23 cellular contexts compared by ENCODE assay signal in genomic region chr11:74546752-74547151, GRCh38. TPM values are rescaled to one million over a fixed set of nuclear protein-coding genes. Genes with fewer than 3 reads are reported as not detected.
A peak's percentile ranks its signal among the peaks of the same experiment; 100 is the strongest.
DNase-seq lines count a peak whose midpoint lies in the region; ATAC-seq, FAIRE-seq and TF ChIP-seq lines count a peak whose summit lies in the region.
"Had no signal": no experiment of that assay in that cellular context is flagged by ENCODE, and none has a peak within 500 bp of the region (broad histone marks: within the 10 kb centered on the region; RNA-seq: fewer than 3 reads in every experiment).

No MANE protein-coding gene starts in this region.

- WGBS in HepG2 (ENCODE audit: low lambda C conversion rate) = 5% methylated on average over 5 of the region's 5 CpGs
- WGBS in right lobe of liver (ENCODE audit: insufficient coverage, low coverage, low lambda C conversion rate, missing lambda C conversion rate) = 26% methylated on average over 2 of the region's 5 CpGs

- H3K9me3 Mint-ChIP-seq in effector memory CD8-positive, alpha-beta T cell = no peaks in the 10 kb centered on the region

- TF ChIP-seq CTCF in HepG2 (CRISPR knock-in tag; IDR thresholded peaks at IDR 0.05) (no peak), right lobe of liver (IDR thresholded peaks at IDR 0.05) (no peak), RWPE1 (conservative IDR thresholded peaks at IDR 0.05; ENCODE audit: low read depth) (no peak)

- no peak overlapping the region for H3K27ac Mint-ChIP-seq in effector memory CD8-positive, alpha-beta T cell
- H3K27ac Mint-ChIP-seq: activated B cell treated with CpG ODN at 0.5 μM for 24 hours; activated naive CD8-positive, alpha-beta T cell; IgD-negative memory B cell; T-helper 2 cell treated with Interferon-gamma antibody and Interleukin-4, amounts not matched to agents 5 μg/mL and 100 μg/mL, for 36 hours had no signal

- H3K27ac ChIP-seq in HepG2 (ENCODE audit: extremely low read length, insufficient read depth, low read length) (no peak overlapping the region), right lobe of liver (no peak overlapping the region), RWPE1 (no peak overlapping the region)
- H3K27ac ChIP-seq: C4-2B, neutrophil, SJCRH30, tibial nerve had no signal

- in situ Hi-C loops in HepG2 (cut with HindIII; ENCODE audit: extremely low pct_ligation_motif_present, low pct_unique_long_range_greater_than_20kb) = no loop called here

- no peak for TF ChIP-seq EP300 in HepG2 (IDR thresholded peaks at IDR 0.05; ENCODE audit: low read depth in 2 of 2, low read length in 2 of 2)
- no peak for TF ChIP-seq EP300 in HepG2 (CRISPR knock-in tag; IDR thresholded peaks at IDR 0.05; ENCODE audit: borderline replicate concordance)

- TF ChIP-seq RAD21 in HepG2 (CRISPR knock-in tag; IDR thresholded peaks at IDR 0.05) = no peak

- peaks cover 4% of the 10 kb centered on the region for H3K36me3 Mint-ChIP-seq in effector memory CD8-positive, alpha-beta T cell (ENCODE audit: insufficient read depth)

- H3K36me3 ChIP-seq in HepG2 (replicated peaks in 1 of 2; ENCODE audit: control insufficient read depth in 1 of 2, insufficient read depth in 2 of 2, low read length in 2 of 2) (no peaks in the 10 kb centered on the region), right lobe of liver (no peaks in the 10 kb centered on the region)
- H3K36me3 ChIP-seq: neutrophil, SJCRH30, tibial nerve had no signal

- H3K9me3 ChIP-seq in HepG2 (ENCODE audit: low read length) (peaks cover 13% of the 10 kb centered on the region), right lobe of liver (no peaks in the 10 kb centered on the region)
- H3K9me3 ChIP-seq: neutrophil, SJCRH30, tibial nerve had no signal

- no TSS peak for BruUV-seq in HepG2 (replicated peaks; lab: Mats Ljungman, UMichigan)

- H3K79me2 ChIP-seq in HepG2 (ENCODE audit: insufficient read depth, low read length) = no peaks in the 10 kb centered on the region

- H3K4me1 ChIP-seq in HepG2 (ENCODE audit: insufficient read depth, low read length) = no peaks in the 10 kb centered on the region
- peaks cover 0 to 7% (median 0%) of the 10 kb centered on the region in 4 donors for H3K4me1 ChIP-seq in right lobe of liver
- H3K4me1 ChIP-seq: SJCRH30, tibial nerve had no signal

- no peak overlapping the region for H3K9ac ChIP-seq in HepG2 (ENCODE audit: insufficient read depth, low read depth, low read length)

- FAIRE-seq in HepG2 (lab: Jason Lieb, UNC) = no peak
- FAIRE-seq: frontal cortex, H1 had no signal

- no peaks in the 10 kb centered on the region for H3K4me1 Mint-ChIP-seq in effector memory CD8-positive, alpha-beta T cell (ENCODE audit: low read depth in 2 of 2)
- H3K4me1 Mint-ChIP-seq: activated B cell treated with CpG ODN at 0.5 μM for 24 hours, IgD-negative memory B cell had no signal

- intact Hi-C loops in HepG2 (cut with micrococcal nuclease; ENCODE audit: unreplicated experiment) = no loop called here
- intact Hi-C loops in right lobe of liver (cut with DNase I) = no loop called here

- no peak overlapping the region for H3K4me3 Mint-ChIP-seq in effector memory CD8-positive, alpha-beta T cell
- H3K4me3 Mint-ChIP-seq: activated B cell treated with CpG ODN at 0.5 μM for 24 hours; activated naive CD8-positive, alpha-beta T cell; IgD-negative memory B cell; T-helper 2 cell treated with Interferon-gamma antibody and Interleukin-4, amounts not matched to agents 5 μg/mL and 100 μg/mL, for 36 hours had no signal

- POLR2A ChIA-PET in HepG2 (lab: Yijun Ruan, JAX) = interaction anchor here (1.1 kb wide), 1 partner anchor 54 kb away, joined by 3 read pairs; no protein-coding TSS in a partner anchor
- POLR2A ChIA-PET in RWPE1 (lab: Yijun Ruan, JAX; ENCODE audit: low non-redundant PET) = interaction anchor here (1.4 kb wide), 1 partner anchor 53 kb away, joined by 8 read pairs; the partner anchor contains the start of gene LIPT2

- no peak for ATAC-seq in HepG2
- no peak for ATAC-seq in right lobe of liver
- no peak for ATAC-seq in effector memory CD8-positive, alpha-beta T cell (replicated peaks)
- ATAC-seq: right cardiac atrium had no signal

- H3K4me3 ChIP-seq in HepG2 (replicated peaks in 1 of 3; ENCODE audit: insufficient read depth in 1 of 3, low read depth in 2 of 3, low read length in 3 of 3) (no peak overlapping the region), right lobe of liver (no peak overlapping the region)
- H3K4me3 ChIP-seq: SJCRH30, tibial nerve had no signal

- no peak overlapping the region for H2AFZ ChIP-seq in HepG2 (ENCODE audit: low read length)

- CTCF ChIA-PET in HepG2 (lab: Yijun Ruan, JAX; ENCODE audit: low intra/inter-chr PET ratio, low total read pairs) = no interaction called here
- CTCF ChIA-PET in RWPE1 (lab: Yijun Ruan, JAX) = interaction anchor here (0.6 to 1.5 kb wide), 2 partner anchors 97 to 169 kb away, joined by 3 to 7 read pairs; no protein-coding TSS in a partner anchor

- peaks cover 14 to 17% of the 10 kb centered on the region in 2 donors for H3K27me3 Mint-ChIP-seq in effector memory CD8-positive, alpha-beta T cell

- no peak for TF ChIP-seq POLR2A in HepG2 (IDR thresholded peaks at IDR 0.05; ENCODE audit: insufficient read depth in 1 of 2, low read depth in 2 of 2, low read length in 2 of 2)
- TF ChIP-seq POLR2A in right lobe of liver (IDR thresholded peaks at IDR 0.05) = no peak

- H3K27me3 ChIP-seq in HepG2 (ENCODE audit: control insufficient read depth in 1 of 2, insufficient read depth in 2 of 2, low read length in 2 of 2) (peaks cover 0 to 29% of the 10 kb centered on the region in 2 experiments; a peak in 2 of 5 replicates), right lobe of liver (no peaks in the 10 kb centered on the region)
- H3K27me3 ChIP-seq: tibial nerve had no signal

- no peak overlapping the region for H3K4me2 ChIP-seq in HepG2 (ENCODE audit: low read depth, low read length)

- DNase-seq in HepG2 (ENCODE audit: low spot score) = peak; percentile 8
- DNase-seq in right lobe of liver = no peak
- peak; percentile 54 for DNase-seq in RWPE1 (ENCODE audit: low spot score)
- peak; percentile 60 for DNase-seq in kidney tubule cell (ENCODE audit: low spot score)
- no peak for DNase-seq in effector memory CD8-positive, alpha-beta T cell
- DNase-seq in cerebellum (ENCODE audit: low spot score) = no peak
- DNase-seq in SK-N-DZ (ENCODE audit: low spot score) = no peak
- no peak for DNase-seq in activated CD4-positive, alpha-beta T cell treated with anti-CD3 and anti-CD28 coated beads, Interleukin-2, amount 50 U/mL, for 48 hours
- DNase-seq: ACHN; activated B cell treated with CpG ODN at 0.5 μM for 24 hours; activated CD8-positive, alpha-beta memory T cell treated with anti-CD3 and anti-CD28 coated beads for 24 hours; cortex of kidney; right cardiac atrium; SJCRH30; stimulated activated naive CD4-positive, alpha-beta T cell had no signal

- no peaks in the 10 kb centered on the region for H4K20me1 ChIP-seq in HepG2 (ENCODE audit: insufficient read depth, low read length)

RNA-seq across cellular contexts. Expression of gene POLD3, which starts 45.6 kb away (rescaled TPM):
- total RNA-seq in HepG2 (2016; rRNA removed; fragmentation: Illumina TruSeq; extraction: Trizol) = 18.9 and 23.7 TPM in 2 replicates
- 4.0 and 4.8 TPM in 2 replicates for total RNA-seq in HepG2 (2016; cell fraction: cytosol; rRNA removed; fragmentation: Illumina TruSeq; extraction: Trizol; ENCODE audit: low read depth)
- 18.2 and 21.5 TPM in 2 replicates for total RNA-seq in HepG2 (2016; cell fraction: insoluble cytoplasmic fraction; rRNA removed; fragmentation: Illumina TruSeq; extraction: Trizol)
- total RNA-seq in HepG2 (2016; cell fraction: membrane; rRNA removed; fragmentation: Illumina TruSeq; extraction: Trizol) = 8.3 and 9.4 TPM in 2 replicates
- 18.8 and 20.7 TPM in 2 replicates for total RNA-seq in HepG2 (2016; cell fraction: nucleus; rRNA removed; fragmentation: Illumina TruSeq; extraction: Trizol)
- polyA plus RNA-seq in HepG2 (2011; rRNA removed) = 5.1 and 6.3 TPM in 2 replicates
- polyA plus RNA-seq in HepG2 (2011; cell fraction: cytosol; rRNA removed) = 2.7 and 2.9 TPM in 2 replicates
- polyA plus RNA-seq in HepG2 (2011; cell fraction: nucleus; rRNA removed) = 4.1 and 4.3 TPM in 2 replicates
- polyA plus RNA-seq in HepG2 (2012) = 3.5 and 5.9 TPM in 2 replicates
- 1.4 and 1.8 TPM in 2 replicates for polyA plus RNA-seq in HepG2 (2016; cell fraction: cytosol; fragmentation: Illumina TruSeq; extraction: Trizol; ENCODE audit: low read depth)
- 18.6 and 19.5 TPM in 2 replicates for polyA plus RNA-seq in HepG2 (2016; cell fraction: insoluble cytoplasmic fraction; fragmentation: Illumina TruSeq; extraction: Trizol; ENCODE audit: low read depth)
- 3.6 and 4.0 TPM in 2 replicates for polyA plus RNA-seq in HepG2 (2016; cell fraction: membrane; fragmentation: Illumina TruSeq; extraction: Trizol; ENCODE audit: low read depth)
- polyA plus RNA-seq in HepG2 (2016; cell fraction: nucleus; fragmentation: Illumina TruSeq; extraction: Trizol; ENCODE audit: insufficient read depth, low read depth) = 20.7 and 27.8 TPM in 2 replicates
- polyA minus RNA-seq in HepG2 (2011; rRNA and poly(A)+ RNA removed; ENCODE audit: low replicate concordance) = 6.2 and 54.4 TPM in 2 replicates
- polyA minus RNA-seq in HepG2 (2011; cell fraction: cytosol; rRNA and poly(A)+ RNA removed) = 2.5 and 5.3 TPM in 2 replicates
- 8.5 and 9.9 TPM in 2 replicates for polyA minus RNA-seq in HepG2 (2011; cell fraction: nucleus; rRNA and poly(A)+ RNA removed)
- total RNA-seq in right lobe of liver = 1 to 10 TPM; 2.9 to 5.7 (median 5.1) TPM
- total RNA-seq in cerebellum = 20.8 TPM
- polyA plus RNA-seq in SK-N-DZ (2014; cell fraction: cytosol; rRNA removed) = 31.9 and 38.9 TPM in 2 replicates
- 74.2 and 77.3 TPM in 2 replicates for polyA plus RNA-seq in SK-N-DZ (2014; cell fraction: nucleus; rRNA removed)

RNA-seq across cellular contexts. Expression of gene LIPT2, which starts 53.2 kb away (rescaled TPM):
- total RNA-seq in HepG2 (2016; rRNA removed; fragmentation: Illumina TruSeq; extraction: Trizol) (3.0 and 5.6 TPM in 2 replicates), right lobe of liver (1 to 10 TPM in 5 of 6 experiments, under 1 TPM in 1; 0.89 to 2.9 (median 2.1) TPM), cerebellum (2.7 TPM)
- 1.5 and 1.8 TPM in 2 replicates for total RNA-seq in HepG2 (2016; cell fraction: cytosol; rRNA removed; fragmentation: Illumina TruSeq; extraction: Trizol; ENCODE audit: low read depth)
- total RNA-seq in HepG2 (2016; cell fraction: insoluble cytoplasmic fraction; rRNA removed; fragmentation: Illumina TruSeq; extraction: Trizol) = 3.0 and 3.9 TPM in 2 replicates
- 1.8 and 2.3 TPM in 2 replicates for total RNA-seq in HepG2 (2016; cell fraction: membrane; rRNA removed; fragmentation: Illumina TruSeq; extraction: Trizol)
- 1.1 and 2.9 TPM in 2 replicates for total RNA-seq in HepG2 (2016; cell fraction: nucleus; rRNA removed; fragmentation: Illumina TruSeq; extraction: Trizol)
- 4.8 and 5.6 TPM in 2 replicates for polyA plus RNA-seq in HepG2 (2011; rRNA removed)
- polyA plus RNA-seq in HepG2 (2011; cell fraction: cytosol; rRNA removed) = 3.9 and 4.9 TPM in 2 replicates
- polyA plus RNA-seq in HepG2 (2011; cell fraction: nucleus; rRNA removed) = 2.4 and 2.5 TPM in 2 replicates
- 1.2 and 4.0 TPM in 2 replicates for polyA plus RNA-seq in HepG2 (2012)
- 0.84 and 1.2 TPM in 2 replicates for polyA plus RNA-seq in HepG2 (2016; cell fraction: cytosol; fragmentation: Illumina TruSeq; extraction: Trizol; ENCODE audit: low read depth)
- 3.5 and 3.9 TPM in 2 replicates for polyA plus RNA-seq in HepG2 (2016; cell fraction: insoluble cytoplasmic fraction; fragmentation: Illumina TruSeq; extraction: Trizol; ENCODE audit: low read depth)
- 1.3 and 1.7 TPM in 2 replicates for polyA plus RNA-seq in HepG2 (2016; cell fraction: membrane; fragmentation: Illumina TruSeq; extraction: Trizol; ENCODE audit: low read depth)
- polyA plus RNA-seq in HepG2 (2016; cell fraction: nucleus; fragmentation: Illumina TruSeq; extraction: Trizol; ENCODE audit: insufficient read depth, low read depth) = 3.3 and 3.5 TPM in 2 replicates
- polyA minus RNA-seq in HepG2 (2011; rRNA and poly(A)+ RNA removed; ENCODE audit: low replicate concordance) = 4.6 and 7.6 TPM in 2 replicates
- polyA minus RNA-seq in HepG2 (2011; cell fraction: cytosol; rRNA and poly(A)+ RNA removed) = 1.6 and 1.9 TPM in 2 replicates
- 2.8 and 4.2 TPM in 2 replicates for polyA minus RNA-seq in HepG2 (2011; cell fraction: nucleus; rRNA and poly(A)+ RNA removed)
- 9.5 and 14.5 TPM in 2 replicates for polyA plus RNA-seq in SK-N-DZ (2014; cell fraction: cytosol; rRNA removed)
- 10.3 and 15.3 TPM in 2 replicates for polyA plus RNA-seq in SK-N-DZ (2014; cell fraction: nucleus; rRNA removed)

Comparison
In these comparisons a context has a peak if more than half of its experiments do, and no peak if none do; other contexts are left out.
1. DNase-seq: peak in HepG2 (single experiment), RWPE1 (single experiment) and kidney tubule cell (single experiment); none in right lobe of liver (0 of 3), effector memory CD8-positive, alpha-beta T cell (0 of 3), cerebellum (single experiment), SK-N-DZ (single experiment) and activated CD4-positive, alpha-beta T cell treated with anti-CD3 and anti-CD28 coated beads, Interleukin-2, amount 50 U/mL, for 48 hours (0 of 2).